In genomic region chr7:156759143-156759542, GRCh38 we compare ENCODE assay signal across 23 cellular contexts.
A peak's percentile ranks its signal among the peaks of the same experiment; 100 is the strongest.
DNase-seq lines count a peak whose midpoint lies in the region; ATAC-seq, FAIRE-seq and TF ChIP-seq lines count a peak whose summit lies in the region.
"Had no signal": no experiment of that assay in that cellular context is flagged by ENCODE, and none has a peak within 500 bp of the region (broad histone marks: within the 10 kb centered on the region; RNA-seq: fewer than 3 reads in every experiment).

No MANE protein-coding gene starts in this region.

- H3K27ac ChIP-seq in small intestine (ENCODE audit: low read depth in 1 of 2, low read length in 1 of 2) = no peak overlapping the region
- H3K27ac ChIP-seq: 22Rv1; A549; BLaER1 treated with 17β-estradiol and CSF1 and Interleukin-3, amounts not matched to agents 10 nM and 100 nM; C4-2B had no signal

- intact Hi-C loops in left colon (cut with DNase I, micrococcal nuclease) = no loop called here

- WGBS in small intestine, 3 donors = 50 to 71% (median 66%) methylated on average over 2 of the region's 2 CpGs

- H3K27ac Mint-ChIP-seq in activated T-cell treated with anti-CD3 and anti-CD28 coated beads, Interleukin-2, amount 50 U/mL, for 72 hours = peak overlapping the region; percentile 45
- H3K27ac Mint-ChIP-seq: B cell; CD4-positive, alpha-beta T cell; CD8-positive, alpha-beta T cell had no signal

- no peak for TF ChIP-seq CTCF in omental fat pad (IDR thresholded peaks at IDR 0.05)

- peaks cover 0 to 3% of the 10 kb centered on the region in 2 donors for H3K36me3 ChIP-seq in small intestine (ENCODE audit: control insufficient read depth in 2 of 2, insufficient read depth in 2 of 2, low read length in 2 of 2)

- H3K27me3 ChIP-seq in small intestine (ENCODE audit: control insufficient read depth in 2 of 2, insufficient read depth in 2 of 2, low read length in 2 of 2) = no peaks in the 10 kb centered on the region
- H3K27me3 ChIP-seq: BLaER1 treated with 17β-estradiol and CSF1 and Interleukin-3, amounts not matched to agents 10 nM and 100 nM had no signal

- no peak overlapping the region for H3K4me3 ChIP-seq in small intestine (ENCODE audit: low read depth in 1 of 2, low read length in 2 of 2)
- H3K4me3 ChIP-seq: A549 had no signal

- H3K36me3 Mint-ChIP-seq in activated T-cell treated with anti-CD3 and anti-CD28 coated beads, Interleukin-2, amount 50 U/mL, for 72 hours (ENCODE audit: insufficient read depth in 2 of 2) = peaks cover 14 to 38% of the 10 kb centered on the region in 2 donors

- no peak overlapping the region for H3K4me3 Mint-ChIP-seq in activated T-cell treated with anti-CD3 and anti-CD28 coated beads, Interleukin-2, amount 50 U/mL, for 72 hours
- H3K4me3 Mint-ChIP-seq: B cell; CD4-positive, alpha-beta T cell; CD8-positive, alpha-beta T cell had no signal

- H3K9me3 Mint-ChIP-seq in activated T-cell treated with anti-CD3 and anti-CD28 coated beads, Interleukin-2, amount 50 U/mL, for 72 hours = peaks cover 9 to 17% of the 10 kb centered on the region in 2 donors

- no peak for FAIRE-seq in small intestine (lab: Jason Lieb, UNC)
- FAIRE-seq: A549, D721Med, G401.6, GM12891, GM19239 had no signal

- H3K27me3 Mint-ChIP-seq in activated T-cell treated with anti-CD3 and anti-CD28 coated beads, Interleukin-2, amount 50 U/mL, for 72 hours (ENCODE audit: low read depth) = no peaks in the 10 kb centered on the region
- H3K27me3 Mint-ChIP-seq: B cell; CD4-positive, alpha-beta T cell had no signal

- ATAC-seq in activated T-cell treated with anti-CD3 and anti-CD28 coated beads, Interleukin-2, amount 50 U/mL, for 72 hours (replicated peaks in 1 of 2) = no peak
- peak; percentile 52 for ATAC-seq in left colon
- no peak for ATAC-seq in omental fat pad (ENCODE audit: low FRiP score)
- ATAC-seq in HG02852 (IDR thresholded peaks at IDR 0.05; ENCODE audit: unreplicated experiment) = no peak
- ATAC-seq: A549; CD8-positive, alpha-beta T cell had no signal

- no peaks in the 10 kb centered on the region for H3K9me3 ChIP-seq in small intestine (ENCODE audit: control insufficient read depth, low read depth)

- no peak for DNase-seq in activated T-cell treated with anti-CD3 and anti-CD28 coated beads, Interleukin-2, amount 50 U/mL, for 72 hours
- no peak for DNase-seq in activated T-cell treated with anti-CD3 and anti-CD28 coated beads, Interleukin-2, amount 50 U/mL, for 1 hour
- DNase-seq in NCI-H526 treated with DMSO at 0.1 percent for 48 hours (lab: John Stamatoyannopoulos, UW) (peak; percentile 14), left colon (no peak), small intestine (peak; percentile 20), omental fat pad (ENCODE audit: low spot score) (no peak)
- DNase-seq: AML-193; Caco-2; Calu3; CD4-positive, alpha-beta T cell; CD8-positive, alpha-beta T cell; DMS79 treated with DMSO at 0.1 percent for 48 hours; GF-D8 had no signal

- no peaks in the 10 kb centered on the region for H3K4me1 ChIP-seq in small intestine (ENCODE audit: control insufficient read depth in 2 of 2, insufficient read depth in 1 of 2, low read depth in 1 of 2, low read length in 1 of 2)
- H3K4me1 ChIP-seq: A549; BLaER1 treated with 17β-estradiol and CSF1 and Interleukin-3, amounts not matched to agents 10 nM and 100 nM; Caco-2 had no signal

- peaks cover 4% of the 10 kb centered on the region for H3K4me1 Mint-ChIP-seq in activated T-cell treated with anti-CD3 and anti-CD28 coated beads, Interleukin-2, amount 50 U/mL, for 72 hours (ENCODE audit: low read depth)
- H3K4me1 Mint-ChIP-seq: B cell had no signal

Comparison
In these comparisons a context has a peak if more than half of its experiments do, and no peak if none do; other contexts are left out.
1. DNase-seq: peak in NCI-H526 treated with DMSO at 0.1 percent for 48 hours (single experiment) and small intestine (single experiment); none in activated T-cell treated with anti-CD3 and anti-CD28 coated beads, Interleukin-2, amount 50 U/mL, for 72 hours (0 of 2), activated T-cell treated with anti-CD3 and anti-CD28 coated beads, Interleukin-2, amount 50 U/mL, for 1 hour (single experiment), left colon (0 of 2) and omental fat pad (single experiment).